Comparison of ENCODE assay signal across 1 cellular context in genomic region chr2:190524928-190525327, GRCh38.
TF ChIP-seq lines count a peak whose summit lies in the region.

No MANE protein-coding gene starts in this region.

TF ChIP-seq in GM12878, 131 proteins besides CTCF, POLR2A, EP300 and RAD21 (continued from another document):
- no peak for TF ChIP-seq ZNF687 (IDR thresholded peaks at IDR 0.05)
- no peak for TF ChIP-seq TAF1 (IDR thresholded peaks at IDR 0.05; ENCODE audit: borderline replicate concordance, low read depth, low read length)
